ENCODE assay signal across 19 cellular contexts in genomic region chr15:33866101-33866737, GRCh38.
DNase-seq lines count a peak whose midpoint lies in the region; ATAC-seq, FAIRE-seq and TF ChIP-seq lines count a peak whose summit lies in the region.
"Had no signal": no experiment of that assay in that cellular context is flagged by ENCODE, and none has a peak within 500 bp of the region (broad histone marks: within the 10 kb centered on the region; RNA-seq: fewer than 3 reads in every experiment).

No MANE protein-coding gene starts in this region.

- H3K56ac ChIP-seq in mesendoderm (ENCODE audit: low read length) = no peak overlapping the region

- no peak overlapping the region for H2BK5ac ChIP-seq in mesendoderm (ENCODE audit: low read length)

- no peak for FAIRE-seq in kidney (lab: Jason Lieb, UNC)
- FAIRE-seq: K562 had no signal

- peaks cover 4% of the 10 kb centered on the region; the same call in 1 of the 2 replicates for H3K9me2 ChIP-seq in GM23338 (ENCODE audit: insufficient read depth)

- no peaks in the 10 kb centered on the region for H3K9me3 Mint-ChIP-seq in MCF 10A (ENCODE audit: unreplicated experiment)
- H3K9me3 Mint-ChIP-seq in GM23338 = no peaks in the 10 kb centered on the region

- H2AK5ac ChIP-seq in mesendoderm (ENCODE audit: low read length) = no peak overlapping the region

- in situ Hi-C loops in mammary epithelial cell (cut with MboI; ENCODE audit: low sequenced_read_pairs in 2 of 2) = no loop called here

- TF ChIP-seq POLR2A in breast epithelium (IDR thresholded peaks at IDR 0.05) = no peak
- TF ChIP-seq POLR2A in sigmoid colon (IDR thresholded peaks at IDR 0.05) = no peak

- no peak overlapping the region for H4K8ac ChIP-seq in mesendoderm (ENCODE audit: low read depth, low read length)

- DNase-seq in MCF 10A (ENCODE audit: unreplicated experiment) = no peak
- no peak for DNase-seq in breast epithelium (ENCODE audit: low spot score in 2 of 2)
- DNase-seq in mammary epithelial cell = no peak
- DNase-seq in mesendoderm = peak; percentile 37
- DNase-seq in activated CD8-positive, alpha-beta memory T cell treated with anti-CD3 and anti-CD28 coated beads for 24 hours = no peak
- DNase-seq in kidney = no peak
- no peak for DNase-seq in GM23338 (ENCODE audit: low spot score)
- no peak for DNase-seq in sigmoid colon
- DNase-seq: 8988T; BE2C; Calu3; CD4-positive, alpha-beta memory T cell; DMS53; NCI-H1436 treated with DMSO at 0.1 percent for 48 hours; NCI-H2029 treated with DMSO at 0.1 percent for 48 hours; NCI-H2171 treated with DMSO at 0.1 percent for 48 hours; NCI-H774 had no signal

- CTCF ChIA-PET in MCF 10A (lab: Yijun Ruan, JAX) (interaction anchor here (0.6 to 0.8 kb wide), 2 partner anchors 109 to 155 kb away, joined by 3 read pairs; no protein-coding TSS in a partner anchor), mammary epithelial cell (lab: Charles Lee; ENCODE audit: low non-redundant PET) (no interaction called here)

- H2BK120ac ChIP-seq in mesendoderm (ENCODE audit: low read depth, low read length) = no peak overlapping the region

- H2AFZ ChIP-seq in mammary epithelial cell (ENCODE audit: low read depth, low read length) (no peak overlapping the region), GM23338 (no peak overlapping the region)

- no peak overlapping the region for H3K23ac ChIP-seq in mesendoderm (ENCODE audit: low read length)

- H3K27me3 ChIP-seq in breast epithelium = no peaks in the 10 kb centered on the region
- no peaks in the 10 kb centered on the region for H3K27me3 ChIP-seq in mammary epithelial cell (ENCODE audit: insufficient read depth, low read length)
- no peaks in the 10 kb centered on the region for H3K27me3 ChIP-seq in mesendoderm (ENCODE audit: insufficient read depth, low read length, poor library complexity)
- H3K27me3 ChIP-seq in GM23338 (ENCODE audit: insufficient read depth) = no peaks in the 10 kb centered on the region
- H3K27me3 ChIP-seq in sigmoid colon = no peaks in the 10 kb centered on the region
- H3K27me3 ChIP-seq: BE2C had no signal

- no peaks in the 10 kb centered on the region for H3K9me3 ChIP-seq in breast epithelium
- H3K9me3 ChIP-seq in mammary epithelial cell (replicated peaks; ENCODE audit: insufficient read depth, low read length) = no peaks in the 10 kb centered on the region
- no peaks in the 10 kb centered on the region for H3K9me3 ChIP-seq in kidney (ENCODE audit: control insufficient read depth in 1 of 2, low read length in 2 of 2)
- H3K9me3 ChIP-seq in sigmoid colon = no peaks in the 10 kb centered on the region
- H3K9me3 ChIP-seq: BE2C had no signal

- H3K79me2 ChIP-seq in mammary epithelial cell (ENCODE audit: insufficient read depth, low read length) (no peaks in the 10 kb centered on the region), mesendoderm (ENCODE audit: control insufficient read depth, insufficient read depth, low read length) (no peaks in the 10 kb centered on the region), GM23338 (replicated peaks; ENCODE audit: insufficient read depth) (no peaks in the 10 kb centered on the region)

- no peaks in the 10 kb centered on the region for H3K36me3 ChIP-seq in breast epithelium
- H3K36me3 ChIP-seq in mammary epithelial cell (ENCODE audit: insufficient read depth, low read length) = no peaks in the 10 kb centered on the region
- H3K36me3 ChIP-seq in mesendoderm (ENCODE audit: control insufficient read depth, insufficient read depth, low read length) = no peaks in the 10 kb centered on the region
- H3K36me3 ChIP-seq in kidney (ENCODE audit: control insufficient read depth in 1 of 2, insufficient read depth in 2 of 2, low read length in 2 of 2) = peaks cover 0 to 5% of the 10 kb centered on the region in 2 donors
- H3K36me3 ChIP-seq in GM23338 (ENCODE audit: insufficient read depth) = no peaks in the 10 kb centered on the region
- H3K36me3 ChIP-seq in sigmoid colon = peaks cover 0 to 6% (median 0%) of the 10 kb centered on the region in 4 donors
- H3K36me3 ChIP-seq: BE2C had no signal

- TF ChIP-seq CTCF in MCF 10A (IDR thresholded peaks at IDR 0.05; ENCODE audit: unreplicated experiment) (no peak), breast epithelium (IDR thresholded peaks at IDR 0.05) (no peak), mammary epithelial cell (conservative IDR thresholded peaks at IDR 0.05 in 1 of 2, IDR thresholded peaks at IDR 0.05 in 1 of 2; ENCODE audit: extremely low read depth in 1 of 2, insufficient read depth in 1 of 2, low read depth in 1 of 2, low read length in 2 of 2) (no peak), kidney (IDR thresholded peaks at IDR 0.05; ENCODE audit: borderline replicate concordance, extremely low read depth, insufficient read depth) (no peak), GM23338 (conservative IDR thresholded peaks at IDR 0.05; ENCODE audit: low read depth in 2 of 2) (no peak), sigmoid colon (IDR thresholded peaks at IDR 0.05) (no peak)

- intact Hi-C loops in MCF 10A (cut with micrococcal nuclease) = no loop called here
- intact Hi-C loops in breast epithelium (cut with DNase I; ENCODE audit: low total_unique reads) = no loop called here
- intact Hi-C loops in mammary epithelial cell (cut with micrococcal nuclease) = no loop called here
- intact Hi-C loops in kidney (cut with DNase I) = no loop called here
- intact Hi-C loops in sigmoid colon (cut with DNase I) = no loop called here

- POLR2A ChIA-PET in MCF 10A (lab: Yijun Ruan, JAX) = interaction anchor here (1.0 kb wide), 1 partner anchor 17 kb away, joined by 4 read pairs; no protein-coding TSS in a partner anchor

- H3K4me3 ChIP-seq in breast epithelium (no peak overlapping the region), mammary epithelial cell (replicated peaks in 1 of 3; ENCODE audit: insufficient read depth in 1 of 3, low read depth in 2 of 3, low read length in 3 of 3) (no peak overlapping the region), mesendoderm (ENCODE audit: low read length) (no peak overlapping the region), kidney (ENCODE audit: low read length in 2 of 2) (no peak overlapping the region), GM23338 (no peak overlapping the region), sigmoid colon (no peak overlapping the region)
- H3K4me3 ChIP-seq: K562, SK-N-MC had no signal

- H3K4me3 Mint-ChIP-seq in MCF 10A (ENCODE audit: unreplicated experiment) = no peak overlapping the region
- no peak overlapping the region for H3K4me3 Mint-ChIP-seq in GM23338
- H3K4me3 Mint-ChIP-seq: CD4-positive, alpha-beta memory T cell had no signal

- no peak overlapping the region for H2BK15ac ChIP-seq in mesendoderm (replicated peaks; ENCODE audit: low read depth)

- H3K4me1 ChIP-seq in breast epithelium (no peaks in the 10 kb centered on the region), mammary epithelial cell (ENCODE audit: insufficient read depth, low read length) (peaks cover under 1% of the 10 kb centered on the region), mesendoderm (ENCODE audit: control insufficient read depth, low read depth, low read length) (no peaks in the 10 kb centered on the region), kidney (ENCODE audit: control insufficient read depth in 1 of 2, insufficient read depth in 1 of 2, low read depth in 1 of 2, low read length in 2 of 2) (no peaks in the 10 kb centered on the region), GM23338 (ENCODE audit: insufficient read depth) (no peaks in the 10 kb centered on the region), sigmoid colon (peaks cover 0 to 21% (median 15%) of the 10 kb centered on the region in 4 donors)
- H3K4me1 ChIP-seq: BE2C had no signal

- H3K27ac ChIP-seq in breast epithelium (no peak overlapping the region), mammary epithelial cell (ENCODE audit: insufficient read depth, low read depth, low read length) (no peak overlapping the region), mesendoderm (ENCODE audit: low read depth, low read length) (no peak overlapping the region), kidney (ENCODE audit: low read depth in 2 of 2, low read length in 2 of 2) (no peak overlapping the region), GM23338 (ENCODE audit: low read depth) (no peak overlapping the region), sigmoid colon (no peak overlapping the region)
- H3K27ac ChIP-seq: SK-N-MC had no signal

- H3K4me1 Mint-ChIP-seq in MCF 10A (ENCODE audit: insufficient read depth, unreplicated experiment) (peaks cover 5% of the 10 kb centered on the region), GM23338 (peaks cover 8% of the 10 kb centered on the region; the same call in 2 of the 3 replicates)
- H3K4me1 Mint-ChIP-seq: CD4-positive, alpha-beta memory T cell had no signal

- 56% methylated on average over 3 of the region's 3 CpGs for WGBS in mammary epithelial cell (ENCODE audit: low coverage, missing lambda C conversion rate)
- WGBS in mesendoderm (ENCODE audit: extremely low coverage, insufficient coverage, low lambda C conversion rate) = no CpG with 5 or more reads among the region's 3 CpGs
- WGBS in sigmoid colon, 2 donors = 76 to 77% methylated on average over 3 of the region's 3 CpGs

- no peak overlapping the region for H3K27ac Mint-ChIP-seq in MCF 10A (ENCODE audit: low read depth, unreplicated experiment)
- no peak overlapping the region for H3K27ac Mint-ChIP-seq in GM23338
- H3K27ac Mint-ChIP-seq: CD4-positive, alpha-beta memory T cell had no signal

- H3K27me3 Mint-ChIP-seq in MCF 10A (ENCODE audit: insufficient read depth, unreplicated experiment) (no peaks in the 10 kb centered on the region), GM23338 (ENCODE audit: insufficient read depth, low read depth, poor library complexity) (peaks cover under 1% of the 10 kb centered on the region)
- H3K27me3 Mint-ChIP-seq: CD4-positive, alpha-beta memory T cell had no signal

- H3K9ac ChIP-seq in mammary epithelial cell (ENCODE audit: insufficient read depth, low read length) (no peak overlapping the region), mesendoderm (ENCODE audit: low read length) (no peak overlapping the region), kidney (ENCODE audit: low read length in 2 of 2) (no peak overlapping the region)

- H4K5ac ChIP-seq in mesendoderm (ENCODE audit: low read length) = no peak overlapping the region

- TF ChIP-seq EP300 in sigmoid colon (IDR thresholded peaks at IDR 0.05) = no peak

- H3K4me2 ChIP-seq in mammary epithelial cell (ENCODE audit: insufficient read depth, low read depth, low read length) (no peak overlapping the region), mesendoderm (ENCODE audit: low read length) (no peak overlapping the region), GM23338 (no peak overlapping the region)

- no peak overlapping the region for H3K4ac ChIP-seq in mesendoderm (ENCODE audit: low read depth, low read length)

- H3K36me3 Mint-ChIP-seq in MCF 10A (ENCODE audit: insufficient read depth, unreplicated experiment) (peaks cover 27% of the 10 kb centered on the region), GM23338 (ENCODE audit: low read depth) (no peaks in the 10 kb centered on the region; the same call in 1 of the 3 replicates)

- H3K79me1 ChIP-seq in mesendoderm (ENCODE audit: low read length) = no peaks in the 10 kb centered on the region

- BruUV-seq in MCF 10A (replicated peaks; lab: Mats Ljungman, UMichigan) (TSS peak; percentile 62), mammary epithelial cell (replicated peaks; lab: Mats Ljungman, UMichigan) (TSS peak; percentile 55)

- no peak for ATAC-seq in GM23338
- ATAC-seq: K562 had no signal

- H3F3A ChIP-seq in GM23338 (replicated peaks; ENCODE audit: low read depth) = no peaks in the 10 kb centered on the region

- dilution Hi-C loops in mammary epithelial cell (cut with HindIII; ENCODE audit: low sequenced_read_pairs) = no loop called here

- no peak overlapping the region for H3K18ac ChIP-seq in mesendoderm (ENCODE audit: low read length)

- no peaks in the 10 kb centered on the region for H4K20me1 ChIP-seq in mammary epithelial cell (ENCODE audit: insufficient read depth, low read length)
- H4K20me1 ChIP-seq in GM23338 (replicated peaks; ENCODE audit: insufficient read depth) = no peaks in the 10 kb centered on the region
